6 cellular contexts compared by ENCODE assay signal in the genomic region with DNA sequence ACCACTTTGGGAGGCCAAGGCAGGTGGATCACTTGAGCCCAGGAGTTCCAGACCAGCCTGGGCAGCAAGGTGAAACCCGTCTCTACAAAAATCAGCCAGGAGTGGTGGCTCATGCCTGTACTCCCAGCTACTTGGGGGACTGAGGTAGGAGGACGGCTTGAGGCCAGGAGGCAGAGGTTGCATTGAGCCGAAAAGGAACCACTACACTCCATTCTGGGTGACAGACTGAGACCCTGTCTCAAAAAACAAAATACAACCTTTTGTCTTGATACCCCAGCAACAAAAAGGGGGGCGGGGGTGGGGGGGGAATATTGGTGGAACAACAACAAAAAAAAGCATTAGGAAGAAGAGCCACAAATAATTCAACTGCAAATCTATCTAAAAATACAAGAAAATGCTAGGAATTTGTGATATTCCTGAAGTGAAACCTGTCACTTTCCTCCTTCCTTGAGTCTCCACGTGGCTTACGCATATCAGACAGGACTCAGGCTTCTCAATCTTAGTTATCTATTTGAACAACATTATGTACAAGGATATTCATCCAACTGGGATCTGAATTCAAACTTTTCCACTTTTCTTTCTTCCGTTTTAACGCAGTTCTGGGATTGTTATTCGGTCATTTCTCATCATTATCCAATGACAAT. TPM values are rescaled to one million over a fixed set of nuclear protein-coding genes. Genes with fewer than 3 reads are reported as not detected.
DNase-seq lines count a peak whose midpoint lies in the region; ATAC-seq and TF ChIP-seq lines count a peak whose summit lies in the region.

No MANE protein-coding gene starts in this region.

- DNase-seq in G401 (ENCODE audit: low spot score) = peak; percentile 17
- DNase-seq in activated B cell treated with CpG ODN at 0.5 μM for 24 hours = no peak
- DNase-seq in memory B cell (ENCODE audit: low spot score in 2 of 2) = no peak
- no peak for DNase-seq in retina
- DNase-seq in NCI-H1417 treated with DMSO at 0.1 percent for 48 hours (lab: John Stamatoyannopoulos, UW) = no peak
- no peak for DNase-seq in activated CD4-positive, alpha-beta T cell treated with anti-CD3 and anti-CD28 coated beads for 4 hours

- H3K9me3 Mint-ChIP-seq in activated B cell treated with CpG ODN at 0.5 μM for 24 hours = no peaks in the 10 kb centered on the region
- H3K9me3 Mint-ChIP-seq in memory B cell = no peaks in the 10 kb centered on the region

- H3K27me3 Mint-ChIP-seq in activated B cell treated with CpG ODN at 0.5 μM for 24 hours = no peaks in the 10 kb centered on the region
- no peaks in the 10 kb centered on the region for H3K27me3 Mint-ChIP-seq in memory B cell

- H3K36me3 Mint-ChIP-seq in activated B cell treated with CpG ODN at 0.5 μM for 24 hours (ENCODE audit: low read depth) = peaks cover 17% of the 10 kb centered on the region
- peaks cover 2% of the 10 kb centered on the region for H3K36me3 Mint-ChIP-seq in memory B cell

- H3K4me1 Mint-ChIP-seq in activated B cell treated with CpG ODN at 0.5 μM for 24 hours (peaks cover 39% of the 10 kb centered on the region), memory B cell (peaks cover 21% of the 10 kb centered on the region)

- CTCF ChIA-PET in activated B cell treated with CpG ODN at 0.5 μM for 24 hours (lab: Charles Lee) = interaction anchor here (0.7 to 1.8 kb wide), 2 partner anchors 24 to 29 kb away, joined by 3 to 6 read pairs; no protein-coding TSS in a partner anchor

- no peak for ATAC-seq in activated B cell treated with CpG ODN at 0.5 μM for 24 hours (ENCODE audit: low read depth)
- ATAC-seq in memory B cell (ENCODE audit: low read depth) = no peak

- H3K4me3 Mint-ChIP-seq in activated B cell treated with CpG ODN at 0.5 μM for 24 hours (peak overlapping the region; percentile 97), memory B cell (peak overlapping the region; percentile 89)

- POLR2A ChIA-PET in activated B cell treated with CpG ODN at 0.5 μM for 24 hours (lab: Charles Lee) = interaction anchor here (0.5 to 1.9 kb wide), 20 partner anchors 26 to 1456 kb away, joined by 3 to 15 read pairs (median 4); partner anchors contain the start of genes ARHGAP9, DDIT3, GLI1 and INHBE

- TF ChIP-seq CTCF in activated B cell treated with CpG ODN at 0.5 μM for 24 hours (IDR thresholded peaks at IDR 0.05) = no peak

- intact Hi-C loops in activated B cell treated with CpG ODN at 0.5 μM for 24 hours (cut with micrococcal nuclease) = loop anchor here (2.0 to 10.0 kb wide), 3 partner anchors 51 to 745 kb away; partner anchors contain the start of gene PTGES3

- H3K27ac Mint-ChIP-seq in activated B cell treated with CpG ODN at 0.5 μM for 24 hours = peak overlapping the region; percentile 99
- H3K27ac Mint-ChIP-seq in memory B cell = peak overlapping the region; percentile 99

- in situ Hi-C loops in G401 (cut with HindIII; ENCODE audit: low sequenced_read_pairs) = no loop called here

RNA-seq across cellular contexts. Expression of gene R3HDM2, which starts 1.2 kb away (rescaled TPM):
- 6.3 and 8.9 TPM in 2 replicates for total RNA-seq in G401 (2014; rRNA removed; shearing (Covaris generic))
- total RNA-seq in activated B cell treated with CpG ODN at 0.5 μM for 24 hours = 74.2 and 75.6 TPM in 2 replicates

RNA-seq across cellular contexts. Expression of gene INHBC, which starts 5.0 kb away (rescaled TPM):
- not detected in 2 replicates for total RNA-seq in G401 (2014; rRNA removed; shearing (Covaris generic))
- total RNA-seq in activated B cell treated with CpG ODN at 0.5 μM for 24 hours = 0.10 TPM in 1 of 2 replicates, not detected in the other

RNA-seq across cellular contexts. Expression of gene INHBE, which starts 25.5 kb away (rescaled TPM):
- 0.43 and 0.78 TPM in 2 replicates for total RNA-seq in G401 (2014; rRNA removed; shearing (Covaris generic))
- 0.07 and 0.29 TPM in 2 replicates for total RNA-seq in activated B cell treated with CpG ODN at 0.5 μM for 24 hours

RNA-seq across cellular contexts. Expression of gene GLI1, which starts 30.0 kb away (rescaled TPM):
- 4.7 and 6.4 TPM in 2 replicates for total RNA-seq in G401 (2014; rRNA removed; shearing (Covaris generic))
- total RNA-seq in activated B cell treated with CpG ODN at 0.5 μM for 24 hours = 0.51 and 1.3 TPM in 2 replicates

RNA-seq across cellular contexts. Expression of gene ARHGAP9, which starts 50.1 kb away (rescaled TPM):
- 0.18 TPM in 1 of 2 replicates, not detected in the other for total RNA-seq in G401 (2014; rRNA removed; shearing (Covaris generic))
- total RNA-seq in activated B cell treated with CpG ODN at 0.5 μM for 24 hours = 98.8 and 104 TPM in 2 replicates
